ENCODE assay signal across 40 cellular contexts in genomic region chr10:105914432-105914831, GRCh38.
"Had no signal": no experiment of that assay in that cellular context is flagged by ENCODE, and none has a peak within 500 bp of the region (broad histone marks: within the 10 kb centered on the region; RNA-seq: fewer than 3 reads in every experiment).

No MANE protein-coding gene starts in this region.

- H3K27ac Mint-ChIP-seq: activated naive CD4-positive, alpha-beta T cell treated with anti-CD3 and anti-CD28 coated beads for 36 hours; activated naive CD4-positive, alpha-beta T cell treated with anti-CD3 and anti-CD28 coated beads, Interleukin-2, amount 10 ng/mL, durations not matched to agents 7 days and 5 days; activated naive CD4-positive, alpha-beta T cell treated with anti-CD3 and anti-CD28 coated beads, Interleukin-2, amount 50 U/mL, for 24 hours; activated naive CD4-positive, alpha-beta T cell treated with anti-CD3 and anti-CD28 coated beads, Interleukin-2, amount 50 U/mL, for 72 hours; activated naive CD8-positive, alpha-beta T cell; activated naive CD8-positive, alpha-beta T cell treated with anti-CD3 and anti-CD28 coated beads for 36 hours; activated naive CD8-positive, alpha-beta T cell treated with anti-CD3 and anti-CD28 coated beads, Interleukin-2, amount 10 ng/mL, durations not matched to agents 7 days and 5 days; activated naive CD8-positive, alpha-beta T cell treated with anti-CD3 and anti-CD28 coated beads, Interleukin-2, amount 50 U/mL, for 24 hours; activated T-cell treated with anti-CD3 and anti-CD28 coated beads, Interleukin-2, amount 50 U/mL, for 24 hours; activated T-cell treated with anti-CD3 and anti-CD28 coated beads, Interleukin-2, amount 50 U/mL, for 72 hours; activated T-helper 1 cell treated with anti-CD3 and anti-CD28 coated beads, Interleukin-12 subunit alpha, Interleukin-12 subunit beta, Interleukin-2, Interleukin-4 antibody, amounts not matched to agents 30 ng/mL and 10 ng/mL and 1 ng/mL, durations not matched to agents 14 hours and 24 hours and 36 hours; activated T-helper 17 cell treated with anti-CD3 and anti-CD28 coated beads, Interleukin-2, amount 50 U/mL, for 72 hours; activated T-helper 2 cell treated with anti-CD3 and anti-CD28 coated beads, Interferon-gamma antibody, Interleukin-2, Interleukin-4, amounts not matched to agents 10 μg/mL and 5 μg/mL and 100 μg/mL, durations not matched to agents 14 hours and 24 hours and 36 hours; brain had no signal

- H3K4me3 Mint-ChIP-seq: activated naive CD4-positive, alpha-beta T cell treated with anti-CD3 and anti-CD28 coated beads for 36 hours; activated naive CD4-positive, alpha-beta T cell treated with anti-CD3 and anti-CD28 coated beads, Interleukin-2, amount 10 ng/mL, durations not matched to agents 7 days and 5 days; activated naive CD4-positive, alpha-beta T cell treated with anti-CD3 and anti-CD28 coated beads, Interleukin-2, amount 50 U/mL, for 24 hours; activated naive CD8-positive, alpha-beta T cell; activated naive CD8-positive, alpha-beta T cell treated with anti-CD3 and anti-CD28 coated beads for 36 hours; activated naive CD8-positive, alpha-beta T cell treated with anti-CD3 and anti-CD28 coated beads, Interleukin-2, amount 10 ng/mL, durations not matched to agents 7 days and 5 days; activated naive CD8-positive, alpha-beta T cell treated with anti-CD3 and anti-CD28 coated beads, Interleukin-2, amount 50 U/mL, for 24 hours; activated T-cell treated with anti-CD3 and anti-CD28 coated beads, Interleukin-2, amount 50 U/mL, for 24 hours; activated T-cell treated with anti-CD3 and anti-CD28 coated beads, Interleukin-2, amount 50 U/mL, for 4 hours; activated T-cell treated with anti-CD3 and anti-CD28 coated beads, Interleukin-2, amount 50 U/mL, for 72 hours; activated T-helper 1 cell treated with anti-CD3 and anti-CD28 coated beads, Interleukin-12 subunit alpha, Interleukin-12 subunit beta, Interleukin-2, Interleukin-4 antibody, amounts not matched to agents 30 ng/mL and 10 ng/mL and 1 ng/mL, durations not matched to agents 14 hours and 24 hours and 36 hours; activated T-helper 17 cell treated with anti-CD3 and anti-CD28 coated beads, Interleukin-2, amount 50 U/mL, for 72 hours; brain; central memory CD8-positive, alpha-beta T cell had no signal

- H3K36me3 ChIP-seq: adrenal gland, ascending aorta, brain microvascular endothelial cell, breast epithelium, cardiac muscle cell had no signal

- H3K9me3 ChIP-seq: adrenal gland, ascending aorta, body of pancreas, breast epithelium had no signal

- H3K4me1 ChIP-seq: adrenal gland, ascending aorta, body of pancreas, breast epithelium had no signal

- H3K4me3 ChIP-seq: adrenal gland, ascending aorta, body of pancreas, breast epithelium, cardiac muscle cell had no signal

- DNase-seq: activated effector memory CD4-positive, alpha-beta T cell treated with anti-CD3 and anti-CD28 coated beads, Interleukin-2, amount 50 U/mL, for 16 hours; activated effector memory CD4-positive, alpha-beta T cell treated with Interleukin-2 at 50 U/mL for 16 hours; activated gamma-delta T cell; activated gamma-delta T cell treated with Interleukin-2 at 50 U/mL for 16 hours; activated naive CD4-positive, alpha-beta T cell; activated naive CD4-positive, alpha-beta T cell treated with anti-CD3 and anti-CD28 coated beads for 36 hours; activated naive CD4-positive, alpha-beta T cell treated with anti-CD3 and anti-CD28 coated beads, Interleukin-2, amount 10 ng/mL, durations not matched to agents 7 days and 5 days; activated naive CD4-positive, alpha-beta T cell treated with anti-CD3 and anti-CD28 coated beads, Interleukin-2, amount 50 U/mL, for 16 hours; activated naive CD4-positive, alpha-beta T cell treated with Interleukin-2 at 50 U/mL for 16 hours; activated naive CD8-positive, alpha-beta T cell treated with anti-CD3 and anti-CD28 coated beads for 36 hours; activated naive CD8-positive, alpha-beta T cell treated with anti-CD3 and anti-CD28 coated beads, Interleukin-2, amount 10 ng/mL, durations not matched to agents 7 days and 5 days; activated naive CD8-positive, alpha-beta T cell treated with anti-CD3 and anti-CD28 coated beads, Interleukin-2, amount 50 U/mL, for 24 hours; activated T-cell treated with anti-CD3 and anti-CD28 coated beads, Interleukin-2, amount 50 U/mL, for 1 hour; activated T-cell treated with anti-CD3 and anti-CD28 coated beads, Interleukin-2, amount 50 U/mL, for 24 hours; activated T-cell treated with anti-CD3 and anti-CD28 coated beads, Interleukin-2, amount 50 U/mL, for 4 hours; activated T-cell treated with anti-CD3 and anti-CD28 coated beads, Interleukin-2, amount 50 U/mL, for 48 hours; activated T-cell treated with anti-CD3 and anti-CD28 coated beads, Interleukin-2, amount 50 U/mL, for 72 hours; adrenal gland; amniotic stem cell; amygdala; anterior cingulate cortex; aorta; body of pancreas; brain microvascular endothelial cell; caudate nucleus; central memory CD4-positive, alpha-beta T cell; cerebellar nuclear complex had no signal

- H3K27me3 ChIP-seq: adrenal gland, ascending aorta, body of pancreas, brain microvascular endothelial cell, breast epithelium, cardiac muscle cell had no signal

- H3K9me3 Mint-ChIP-seq: activated naive CD4-positive, alpha-beta T cell treated with anti-CD3 and anti-CD28 coated beads for 36 hours; activated naive CD4-positive, alpha-beta T cell treated with anti-CD3 and anti-CD28 coated beads, Interleukin-2, amount 10 ng/mL, durations not matched to agents 7 days and 5 days; activated naive CD4-positive, alpha-beta T cell treated with anti-CD3 and anti-CD28 coated beads, Interleukin-2, amount 50 U/mL, for 24 hours; activated naive CD4-positive, alpha-beta T cell treated with anti-CD3 and anti-CD28 coated beads, Interleukin-2, amount 50 U/mL, for 72 hours; activated naive CD8-positive, alpha-beta T cell treated with anti-CD3 and anti-CD28 coated beads for 36 hours; activated T-cell treated with anti-CD3 and anti-CD28 coated beads, Interleukin-2, amount 50 U/mL, for 4 hours; activated T-cell treated with anti-CD3 and anti-CD28 coated beads, Interleukin-2, amount 50 U/mL, for 72 hours; activated T-helper 17 cell treated with anti-CD3 and anti-CD28 coated beads, Interleukin-2, amount 50 U/mL, for 72 hours; activated T-helper 2 cell treated with anti-CD3 and anti-CD28 coated beads, Interferon-gamma antibody, Interleukin-2, Interleukin-4, amounts not matched to agents 10 μg/mL and 5 μg/mL and 100 μg/mL, durations not matched to agents 14 hours and 24 hours and 36 hours; brain had no signal

- H3K36me3 Mint-ChIP-seq: activated naive CD4-positive, alpha-beta T cell treated with anti-CD3 and anti-CD28 coated beads, Interleukin-2, amount 10 ng/mL, durations not matched to agents 7 days and 5 days; activated naive CD4-positive, alpha-beta T cell treated with anti-CD3 and anti-CD28 coated beads, Interleukin-2, amount 50 U/mL, for 24 hours; activated naive CD4-positive, alpha-beta T cell treated with anti-CD3 and anti-CD28 coated beads, Interleukin-2, amount 50 U/mL, for 72 hours; activated naive CD8-positive, alpha-beta T cell; activated naive CD8-positive, alpha-beta T cell treated with anti-CD3 and anti-CD28 coated beads for 36 hours; activated naive CD8-positive, alpha-beta T cell treated with anti-CD3 and anti-CD28 coated beads, Interleukin-2, amount 10 ng/mL, durations not matched to agents 7 days and 5 days; brain had no signal

- H3K27ac ChIP-seq: adrenal gland, ascending aorta, body of pancreas, brain microvascular endothelial cell, breast epithelium, cardiac muscle cell had no signal

- H3K4me1 Mint-ChIP-seq: activated naive CD4-positive, alpha-beta T cell treated with anti-CD3 and anti-CD28 coated beads, Interleukin-2, amount 10 ng/mL, durations not matched to agents 7 days and 5 days; activated naive CD4-positive, alpha-beta T cell treated with anti-CD3 and anti-CD28 coated beads, Interleukin-2, amount 50 U/mL, for 24 hours; activated naive CD8-positive, alpha-beta T cell treated with anti-CD3 and anti-CD28 coated beads for 36 hours; activated naive CD8-positive, alpha-beta T cell treated with anti-CD3 and anti-CD28 coated beads, Interleukin-2, amount 10 ng/mL, durations not matched to agents 7 days and 5 days; activated naive CD8-positive, alpha-beta T cell treated with anti-CD3 and anti-CD28 coated beads, Interleukin-2, amount 50 U/mL, for 24 hours; activated T-helper 17 cell treated with anti-CD3 and anti-CD28 coated beads, Interleukin-2, amount 50 U/mL, for 72 hours; central memory CD8-positive, alpha-beta T cell had no signal

- FAIRE-seq: astrocyte, bronchial epithelial cell had no signal

- ATAC-seq: activated naive CD4-positive, alpha-beta T cell treated with anti-CD3 and anti-CD28 coated beads, Interleukin-2, amount 50 U/mL, for 72 hours; activated naive CD8-positive, alpha-beta T cell treated with anti-CD3 and anti-CD28 coated beads, Interleukin-2, amount 50 U/mL, for 24 hours; activated T-cell treated with anti-CD3 and anti-CD28 coated beads, Interleukin-2, amount 50 U/mL, for 4 hours; activated T-cell treated with anti-CD3 and anti-CD28 coated beads, Interleukin-2, amount 50 U/mL, for 72 hours; activated T-helper 17 cell treated with anti-CD3 and anti-CD28 coated beads, Interleukin-2, amount 50 U/mL, for 72 hours; body of pancreas had no signal

- H3K27me3 Mint-ChIP-seq: activated naive CD4-positive, alpha-beta T cell treated with anti-CD3 and anti-CD28 coated beads, Interleukin-2, amount 10 ng/mL, durations not matched to agents 7 days and 5 days; activated naive CD8-positive, alpha-beta T cell treated with anti-CD3 and anti-CD28 coated beads for 36 hours; activated naive CD8-positive, alpha-beta T cell treated with anti-CD3 and anti-CD28 coated beads, Interleukin-2, amount 10 ng/mL, durations not matched to agents 7 days and 5 days; activated naive CD8-positive, alpha-beta T cell treated with anti-CD3 and anti-CD28 coated beads, Interleukin-2, amount 50 U/mL, for 24 hours; activated T-cell treated with anti-CD3 and anti-CD28 coated beads, Interleukin-2, amount 50 U/mL, for 24 hours; activated T-helper 17 cell treated with anti-CD3 and anti-CD28 coated beads, Interleukin-2, amount 50 U/mL, for 72 hours; brain; central memory CD8-positive, alpha-beta T cell had no signal
